10 cellular contexts compared by ENCODE assay signal in the genomic region with DNA sequence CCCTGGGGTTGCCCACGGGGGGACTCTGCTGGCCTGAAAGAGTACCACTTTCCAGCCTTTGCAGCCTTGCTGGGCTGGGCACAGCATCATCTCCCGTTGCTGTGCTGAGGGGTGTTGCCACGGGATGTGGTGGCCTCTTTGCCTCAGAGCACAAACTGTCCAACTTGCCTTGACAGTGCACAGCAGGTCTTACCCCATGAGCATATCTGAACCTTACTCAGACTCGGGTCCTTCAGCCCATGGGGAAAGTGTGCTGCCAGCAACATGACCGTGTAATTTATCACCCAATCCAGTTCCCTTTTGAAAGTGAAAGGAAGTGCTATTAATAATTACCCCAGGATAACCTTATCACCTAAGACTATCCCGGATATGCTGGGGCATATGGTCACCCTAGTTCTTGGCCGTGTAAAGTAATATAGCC. TPM values are rescaled to one million over a fixed set of nuclear protein-coding genes. Genes with fewer than 3 reads are reported as not detected.
DNase-seq lines count a peak whose midpoint lies in the region; ATAC-seq and TF ChIP-seq lines count a peak whose summit lies in the region.
"Had no signal": no experiment of that assay in that cellular context is flagged by ENCODE, and none has a peak within 500 bp of the region (broad histone marks: within the 10 kb centered on the region; RNA-seq: fewer than 3 reads in every experiment).

No MANE protein-coding gene starts in this region.

- 56 to 63% (median 61%) methylated on average over 7 of the region's 7 CpGs for WGBS in ovary, 3 donors

- ATAC-seq in GM21528 (IDR thresholded peaks at IDR 0.05; ENCODE audit: low FRiP score, unreplicated experiment) (peak; percentile 49), HG02588 (IDR thresholded peaks at IDR 0.05; ENCODE audit: unreplicated experiment) (no peak)

- no peak for TF ChIP-seq POLR2A in ovary (IDR thresholded peaks at IDR 0.05)

- H3K9me3 Mint-ChIP-seq in mesothelial cell of epicardium, result no peaks in the 10 kb centered on the region

- no peak for TF ChIP-seq CTCF in right atrium auricular region (IDR thresholded peaks at IDR 0.05)
- no peak for TF ChIP-seq CTCF in ovary (IDR thresholded peaks at IDR 0.05)
- TF ChIP-seq CTCF in mesothelial cell of epicardium (IDR thresholded peaks at IDR 0.05; ENCODE audit: unreplicated experiment), result no peak

- intact Hi-C loops in ovary (cut with DNase I), result no loop called here

- H3K27ac Mint-ChIP-seq in mesothelial cell of epicardium, result no peak overlapping the region

- in situ Hi-C loops in ACHN (cut with HindIII; ENCODE audit: low pct_ligation_motif_present, low pct_unique_long_range_greater_than_20kb, low sequenced_read_pairs), result no loop called here

- H3K27me3 ChIP-seq in right atrium auricular region (no peaks in the 10 kb centered on the region), ovary (no peaks in the 10 kb centered on the region)

- H3K9me3 ChIP-seq in right atrium auricular region, result no peaks in the 10 kb centered on the region
- no peaks in the 10 kb centered on the region for H3K9me3 ChIP-seq in ovary

- H3K4me3 ChIP-seq in right atrium auricular region (no peak overlapping the region), ovary (no peak overlapping the region)

- H3K36me3 Mint-ChIP-seq in mesothelial cell of epicardium, result no peaks in the 10 kb centered on the region

- no peak for TF ChIP-seq EP300 in ovary (IDR thresholded peaks at IDR 0.05)

- H3K4me1 ChIP-seq in right atrium auricular region (peaks cover 0 to 11% of the 10 kb centered on the region in 2 donors), ovary (ENCODE audit: insufficient read depth) (no peaks in the 10 kb centered on the region)

- H3K36me3 ChIP-seq in right atrium auricular region (no peaks in the 10 kb centered on the region), ovary (no peaks in the 10 kb centered on the region)

- H3K27me3 Mint-ChIP-seq in mesothelial cell of epicardium (ENCODE audit: low read depth), result peaks cover 3% of the 10 kb centered on the region

- no peak overlapping the region for H3K4me3 Mint-ChIP-seq in mesothelial cell of epicardium

- H3K4me1 Mint-ChIP-seq in mesothelial cell of epicardium, result peaks cover 11% of the 10 kb centered on the region

- peak; percentile 87 for DNase-seq in ACHN
- DNase-seq in HK-2 (ENCODE audit: unreplicated experiment), result peak; percentile 47
- peak; percentile 59 for DNase-seq in right atrium auricular region (ENCODE audit: low spot score)
- DNase-seq in ovary, result no peak
- no peak for DNase-seq in EL
- no peak for DNase-seq in mesothelial cell of epicardium (ENCODE audit: low spot score in 2 of 2, unreplicated experiment in 2 of 2)
- DNase-seq: NCI-H510A treated with DMSO at 0.1 percent for 48 hours had no signal

- H3K27ac ChIP-seq in right atrium auricular region (no peak overlapping the region), ovary (no peak overlapping the region)
- H3K27ac ChIP-seq: VCaP had no signal

RNA-seq across cellular contexts. Expression of gene TBXAS1, which starts 46.8 kb away (rescaled TPM):
- total RNA-seq in right atrium auricular region (10 to 100 TPM in 1 of 2 donors, 1 to 10 TPM in 1; 4.6 to 15.3 TPM), ovary (10 to 100 TPM in 2 of 7 donors, 1 to 10 TPM in 5; 3.1 to 16.8 (median 6.1) TPM), mesothelial cell of epicardium (3.1 to 4.7 TPM (median 3.9 TPM) in 3 replicates)
- polyA plus RNA-seq in ovary, result 10 to 100 TPM in 1 of 2 donors, 1 to 10 TPM in 1; 9.0 to 13.6 TPM

Comparison
In these comparisons a context has a peak if more than half of its experiments do, and no peak if none do; other contexts are left out.
1. DNase-seq: peak in ACHN (single experiment), HK-2 (single experiment) and right atrium auricular region (single experiment); none in ovary (0 of 5), EL (single experiment) and mesothelial cell of epicardium (0 of 2).